Comparison of ENCODE assay signal across 14 cellular contexts in the genomic region with DNA sequence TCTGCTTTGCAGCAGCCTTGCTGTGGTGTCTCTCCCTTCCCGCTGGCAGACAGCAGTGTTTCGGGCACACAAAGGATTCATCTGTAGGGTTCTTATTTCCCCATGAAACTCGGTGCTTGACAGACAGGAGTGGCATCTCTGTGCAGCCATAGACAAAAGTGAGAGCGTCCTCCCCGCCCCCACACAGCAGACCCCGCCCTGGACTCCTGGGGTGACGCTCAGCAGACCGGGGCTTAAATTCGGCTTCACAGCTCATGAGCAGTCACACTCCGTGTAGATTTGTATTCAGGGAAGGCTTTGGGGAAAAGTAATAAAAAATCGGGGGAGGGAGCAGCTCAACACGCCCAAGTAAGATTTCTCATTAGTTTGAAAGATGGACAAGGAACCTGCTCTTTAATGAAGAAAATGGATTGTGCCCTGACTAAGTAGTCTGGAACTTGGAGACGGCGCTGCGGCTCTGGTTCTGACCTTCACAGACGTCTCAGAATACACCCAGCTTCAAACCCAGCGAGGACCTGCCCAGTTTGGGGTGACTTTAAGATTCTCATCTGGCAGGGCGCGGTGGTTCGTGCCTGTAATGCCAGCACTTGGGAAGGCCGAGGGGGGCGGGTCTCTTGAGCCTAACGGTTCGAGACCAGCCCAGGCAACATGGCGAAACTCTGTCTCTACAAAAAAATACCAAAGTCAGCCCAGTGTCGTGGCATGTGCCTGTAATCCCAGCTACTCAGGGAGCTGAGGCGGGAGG.
"Had no signal": no experiment of that assay in that cellular context is flagged by ENCODE, and none has a peak within 500 bp of the region (broad histone marks: within the 10 kb centered on the region; RNA-seq: fewer than 3 reads in every experiment).

No MANE protein-coding gene starts in this region.

- H3K9me3 Mint-ChIP-seq: central memory CD8-positive, alpha-beta T cell; stimulated activated effector memory CD8-positive, alpha-beta T cell treated with anti-CD3 and anti-CD28 coated beads, Interleukin-12 subunit alpha, Interleukin-12 subunit beta, amount 100 ng/mL, for 72 hours had no signal

- H3K4me1 ChIP-seq: tibial artery had no signal

- H3K36me3 Mint-ChIP-seq: stimulated activated effector memory CD8-positive, alpha-beta T cell treated with anti-CD3 and anti-CD28 coated beads, Interleukin-12 subunit alpha, Interleukin-12 subunit beta, amount 100 ng/mL, for 72 hours had no signal

- ATAC-seq: body of pancreas; gastrocnemius medialis; stimulated activated effector memory CD8-positive, alpha-beta T cell treated with anti-CD3 and anti-CD28 coated beads, Interleukin-12 subunit alpha, Interleukin-12 subunit beta, amount 100 ng/mL, for 72 hours had no signal

- H3K9me3 ChIP-seq: adrenal gland, body of pancreas, gastrocnemius medialis, neutrophil, right atrium auricular region, tibial artery had no signal

- H3K27me3 ChIP-seq: adrenal gland, body of pancreas, gastrocnemius medialis, right atrium auricular region had no signal

- DNase-seq: activated CD4-positive, alpha-beta T cell treated with anti-CD3 and anti-CD28 coated beads, Interleukin-2, amount 50 U/mL, for 1 hour; activated naive CD4-positive, alpha-beta T cell treated with anti-CD3 and anti-CD28 coated beads, Interleukin-2, amount 50 U/mL, for 16 hours; activated T-cell treated with anti-CD3 and anti-CD28 coated beads, Interleukin-2, amount 50 U/mL, for 1 hour; adrenal gland; body of pancreas; cortex of kidney; effector CD8-positive, alpha-beta T cell; gastrocnemius medialis; small intestine; tibial artery had no signal

- H3K4me3 Mint-ChIP-seq: central memory CD8-positive, alpha-beta T cell; stimulated activated effector memory CD8-positive, alpha-beta T cell treated with anti-CD3 and anti-CD28 coated beads, Interleukin-12 subunit alpha, Interleukin-12 subunit beta, amount 100 ng/mL, for 72 hours had no signal

- H3K36me3 ChIP-seq: adrenal gland, gastrocnemius medialis, neutrophil, right atrium auricular region, tibial artery had no signal

- FAIRE-seq: small intestine had no signal

- H3K27ac ChIP-seq: adrenal gland, body of pancreas, gastrocnemius medialis, neutrophil, right atrium auricular region, tibial artery had no signal

- H3K4me3 ChIP-seq: adrenal gland, body of pancreas, gastrocnemius medialis, right atrium auricular region, tibial artery had no signal

- H3K4me1 Mint-ChIP-seq: central memory CD8-positive, alpha-beta T cell had no signal

- H3K27ac Mint-ChIP-seq: stimulated activated effector memory CD8-positive, alpha-beta T cell treated with anti-CD3 and anti-CD28 coated beads, Interleukin-12 subunit alpha, Interleukin-12 subunit beta, amount 100 ng/mL, for 72 hours had no signal
